In the genomic region with DNA sequence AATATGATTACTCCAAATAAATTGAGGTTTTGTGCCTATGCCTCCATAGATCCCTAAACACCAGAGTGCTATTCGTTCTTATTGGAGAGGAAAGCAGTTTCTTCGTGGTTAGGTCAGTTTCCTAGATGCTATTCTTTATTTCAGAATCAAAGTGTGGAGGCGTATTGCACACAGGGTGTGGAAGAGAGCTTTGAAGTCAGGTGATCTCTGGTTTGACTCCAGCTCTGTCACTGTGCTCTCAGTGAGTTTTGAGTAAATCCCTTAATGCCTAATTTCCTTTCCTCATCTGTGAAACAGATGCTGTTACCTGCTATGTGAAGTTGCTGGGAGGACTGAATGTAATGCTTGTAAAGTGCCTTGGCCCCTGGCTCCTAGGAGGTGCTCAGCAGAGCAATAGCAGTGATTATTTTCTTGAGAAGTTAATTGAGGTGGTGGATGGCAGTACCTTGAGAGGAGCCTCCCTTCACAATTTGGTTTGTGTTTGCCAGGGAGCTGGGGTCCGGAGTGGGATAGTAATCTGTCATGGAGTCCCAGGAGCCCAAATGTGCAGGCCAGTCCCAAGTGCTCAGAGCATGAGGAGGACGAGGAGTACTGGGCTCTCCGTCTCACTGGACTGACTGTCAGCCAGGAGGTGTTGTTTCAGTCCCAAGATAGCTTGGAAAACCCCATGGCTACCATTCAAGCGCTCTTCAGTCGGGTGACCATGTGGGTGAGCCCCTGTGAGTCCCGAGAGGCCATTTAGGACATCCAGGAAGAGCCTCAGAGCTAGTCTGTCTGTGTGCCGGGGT, we compare ENCODE assay signal across 18 cellular contexts. TPM values are rescaled to one million over a fixed set of nuclear protein-coding genes. Genes with fewer than 3 reads are reported as not detected.
DNase-seq lines count a peak whose midpoint lies in the region; ATAC-seq and TF ChIP-seq lines count a peak whose summit lies in the region.
"Had no signal": no experiment of that assay in that cellular context is flagged by ENCODE, and none has a peak within 500 bp of the region (broad histone marks: within the 10 kb centered on the region; RNA-seq: fewer than 3 reads in every experiment).

No MANE protein-coding gene starts in this region.

- H3K4me3 ChIP-seq in WERI-Rb-1 (ENCODE audit: low read depth, low read length) (peak overlapping the region; percentile 33), osteoblast (ENCODE audit: insufficient read depth, low read length) (no peak overlapping the region)
- H3K4me3 ChIP-seq: lung had no signal

- peaks cover 14% of the 10 kb centered on the region for H3K4me1 ChIP-seq in osteoblast (ENCODE audit: insufficient read depth, low read length)

- H3K36me3 ChIP-seq in WERI-Rb-1 = peaks cover 31% of the 10 kb centered on the region
- peaks cover 11% of the 10 kb centered on the region for H3K36me3 ChIP-seq in osteoblast (ENCODE audit: insufficient read depth, low read length)

- peak overlapping the region; percentile 16 for H2AFZ ChIP-seq in osteoblast (ENCODE audit: low read length)

- H3K27me3 ChIP-seq in WERI-Rb-1 (ENCODE audit: insufficient read depth, low read depth, severe bottlenecking) = no peaks in the 10 kb centered on the region
- no peaks in the 10 kb centered on the region for H3K27me3 ChIP-seq in osteoblast (ENCODE audit: insufficient read depth, low read length)

- TF ChIP-seq CTCF in WERI-Rb-1 (IDR thresholded peaks at IDR 0.05; ENCODE audit: low read depth, low read length) (no peak), osteoblast (IDR thresholded peaks at IDR 0.05; ENCODE audit: extremely low read depth, low read depth, low read length) (no peak), endothelial cell (IDR thresholded peaks at IDR 0.05; ENCODE audit: unreplicated experiment) (no peak)

- H3K27ac ChIP-seq in WERI-Rb-1 (peak overlapping the region; percentile 96), osteoblast (ENCODE audit: low read depth, low read length) (no peak overlapping the region)

- H3K4me2 ChIP-seq in osteoblast (ENCODE audit: insufficient read depth, low read length) = no peak overlapping the region

- H3K36me3 Mint-ChIP-seq in activated CD4-positive, alpha-beta T cell treated with anti-CD3 and anti-CD28 coated beads, Interleukin-2, amount 10 ng/mL, durations not matched to agents 24 days and 14 days (ENCODE audit: low read depth) = peaks cover 37% of the 10 kb centered on the region
- H3K36me3 Mint-ChIP-seq in activated T-helper 1 cell treated with anti-CD3 and anti-CD28 coated beads, Interleukin-12 subunit alpha, Interleukin-12 subunit beta, Interleukin-2, Interleukin-4 antibody, amounts not matched to agents 30 ng/mL and 10 ng/mL and 1 ng/mL, durations not matched to agents 14 hours and 24 hours and 36 hours (ENCODE audit: low read depth) = peaks cover 29% of the 10 kb centered on the region
- H3K36me3 Mint-ChIP-seq in endothelial cell (ENCODE audit: low read depth, unreplicated experiment) = peaks cover 17% of the 10 kb centered on the region

- no peak overlapping the region for H3K4me3 Mint-ChIP-seq in activated CD4-positive, alpha-beta T cell treated with anti-CD3 and anti-CD28 coated beads, Interleukin-2, amount 10 ng/mL, durations not matched to agents 24 days and 14 days
- H3K4me3 Mint-ChIP-seq in activated T-helper 1 cell treated with anti-CD3 and anti-CD28 coated beads, Interleukin-12 subunit alpha, Interleukin-12 subunit beta, Interleukin-2, Interleukin-4 antibody, amounts not matched to agents 30 ng/mL and 10 ng/mL and 1 ng/mL, durations not matched to agents 14 hours and 24 hours and 36 hours = no peak overlapping the region
- H3K4me3 Mint-ChIP-seq in endothelial cell (ENCODE audit: unreplicated experiment) = no peak overlapping the region
- H3K4me3 Mint-ChIP-seq: activated CD4-positive, alpha-beta memory T cell treated with anti-CD3 and anti-CD28 coated beads for 36 hours; activated naive CD4-positive, alpha-beta T cell treated with anti-CD3 and anti-CD28 coated beads, Interleukin-2, amount 10 ng/mL, durations not matched to agents 7 days and 5 days; neural crest cell had no signal

- no peaks in the 10 kb centered on the region for H3K9me3 ChIP-seq in WERI-Rb-1 (ENCODE audit: severe bottlenecking)
- no peaks in the 10 kb centered on the region for H3K9me3 ChIP-seq in osteoblast (ENCODE audit: low read depth, low read length)

- H4K20me1 ChIP-seq in osteoblast (ENCODE audit: insufficient read depth, low read length) = no peaks in the 10 kb centered on the region

- no peak for DNase-seq in activated CD4-positive, alpha-beta T cell treated with anti-CD3 and anti-CD28 coated beads, Interleukin-2, amount 10 ng/mL, durations not matched to agents 24 days and 14 days
- no peak for DNase-seq in activated CD4-positive, alpha-beta T cell treated with anti-CD3 and anti-CD28 coated beads, Interleukin-2, amount 50 U/mL, for 4 hours
- DNase-seq in WERI-Rb-1 (peak; percentile 78), osteoblast (ENCODE audit: insufficient read length, low spot score, missing footprints) (no peak), endothelial cell (ENCODE audit: low spot score) (no peak), foreskin melanocyte (no peak)
- DNase-seq in activated T-helper 1 cell treated with anti-CD3 and anti-CD28 coated beads, Interleukin-12 subunit alpha, Interleukin-12 subunit beta, Interleukin-2, Interleukin-4 antibody, amounts not matched to agents 30 ng/mL and 10 ng/mL and 1 ng/mL, durations not matched to agents 14 hours and 24 hours and 36 hours (ENCODE audit: low spot score) = no peak
- DNase-seq: 8988T; activated CD4-positive, alpha-beta memory T cell treated with anti-CD3 and anti-CD28 coated beads for 36 hours; activated naive CD4-positive, alpha-beta T cell treated with anti-CD3 and anti-CD28 coated beads, Interleukin-2, amount 10 ng/mL, durations not matched to agents 7 days and 5 days; caudate nucleus; hypothalamus; NCI-H2029 treated with DMSO at 0.1 percent for 48 hours; NCI-H748 treated with DMSO at 0.1 percent for 48 hours; substantia nigra had no signal

- no peaks in the 10 kb centered on the region for H3K79me2 ChIP-seq in osteoblast (ENCODE audit: insufficient read depth, low read length)

- intact Hi-C loops in activated CD4-positive, alpha-beta T cell treated with anti-CD3 and anti-CD28 coated beads, Interleukin-2, amount 10 ng/mL, durations not matched to agents 24 days and 14 days (cut with micrococcal nuclease) = no loop called here
- intact Hi-C loops in activated T-helper 1 cell treated with anti-CD3 and anti-CD28 coated beads, Interleukin-12 subunit alpha, Interleukin-12 subunit beta, Interleukin-2, Interleukin-4 antibody, amounts not matched to agents 30 ng/mL and 10 ng/mL and 1 ng/mL, durations not matched to agents 14 hours and 24 hours and 36 hours (cut with micrococcal nuclease) = no loop called here

- H3K4me1 Mint-ChIP-seq in activated CD4-positive, alpha-beta T cell treated with anti-CD3 and anti-CD28 coated beads, Interleukin-2, amount 10 ng/mL, durations not matched to agents 24 days and 14 days = peaks cover 18% of the 10 kb centered on the region
- H3K4me1 Mint-ChIP-seq in activated T-helper 1 cell treated with anti-CD3 and anti-CD28 coated beads, Interleukin-12 subunit alpha, Interleukin-12 subunit beta, Interleukin-2, Interleukin-4 antibody, amounts not matched to agents 30 ng/mL and 10 ng/mL and 1 ng/mL, durations not matched to agents 14 hours and 24 hours and 36 hours (ENCODE audit: low read depth) = peaks cover 23% of the 10 kb centered on the region
- H3K4me1 Mint-ChIP-seq in endothelial cell (ENCODE audit: unreplicated experiment) = peaks cover 14% of the 10 kb centered on the region

- peak; percentile 46 for ATAC-seq in GM21786 (IDR thresholded peaks at IDR 0.05; ENCODE audit: unreplicated experiment)

- peak overlapping the region; percentile 20 for H3K27ac Mint-ChIP-seq in activated CD4-positive, alpha-beta T cell treated with anti-CD3 and anti-CD28 coated beads, Interleukin-2, amount 10 ng/mL, durations not matched to agents 24 days and 14 days
- no peak overlapping the region for H3K27ac Mint-ChIP-seq in activated T-helper 1 cell treated with anti-CD3 and anti-CD28 coated beads, Interleukin-12 subunit alpha, Interleukin-12 subunit beta, Interleukin-2, Interleukin-4 antibody, amounts not matched to agents 30 ng/mL and 10 ng/mL and 1 ng/mL, durations not matched to agents 14 hours and 24 hours and 36 hours
- H3K27ac Mint-ChIP-seq in endothelial cell (ENCODE audit: unreplicated experiment) = no peak overlapping the region
- H3K27ac Mint-ChIP-seq: activated CD4-positive, alpha-beta memory T cell treated with anti-CD3 and anti-CD28 coated beads for 36 hours; activated naive CD4-positive, alpha-beta T cell treated with anti-CD3 and anti-CD28 coated beads, Interleukin-2, amount 10 ng/mL, durations not matched to agents 7 days and 5 days had no signal

- H3K9me3 Mint-ChIP-seq in activated CD4-positive, alpha-beta T cell treated with anti-CD3 and anti-CD28 coated beads, Interleukin-2, amount 10 ng/mL, durations not matched to agents 24 days and 14 days = no peaks in the 10 kb centered on the region
- H3K9me3 Mint-ChIP-seq in activated T-helper 1 cell treated with anti-CD3 and anti-CD28 coated beads, Interleukin-12 subunit alpha, Interleukin-12 subunit beta, Interleukin-2, Interleukin-4 antibody, amounts not matched to agents 30 ng/mL and 10 ng/mL and 1 ng/mL, durations not matched to agents 14 hours and 24 hours and 36 hours = no peaks in the 10 kb centered on the region
- no peaks in the 10 kb centered on the region for H3K9me3 Mint-ChIP-seq in endothelial cell (ENCODE audit: unreplicated experiment)
- H3K9me3 Mint-ChIP-seq: activated CD4-positive, alpha-beta memory T cell treated with anti-CD3 and anti-CD28 coated beads for 36 hours; activated naive CD4-positive, alpha-beta T cell treated with anti-CD3 and anti-CD28 coated beads, Interleukin-2, amount 10 ng/mL, durations not matched to agents 7 days and 5 days; neural crest cell had no signal

- H3K27me3 Mint-ChIP-seq in activated CD4-positive, alpha-beta T cell treated with anti-CD3 and anti-CD28 coated beads, Interleukin-2, amount 10 ng/mL, durations not matched to agents 24 days and 14 days = no peaks in the 10 kb centered on the region
- no peaks in the 10 kb centered on the region for H3K27me3 Mint-ChIP-seq in activated T-helper 1 cell treated with anti-CD3 and anti-CD28 coated beads, Interleukin-12 subunit alpha, Interleukin-12 subunit beta, Interleukin-2, Interleukin-4 antibody, amounts not matched to agents 30 ng/mL and 10 ng/mL and 1 ng/mL, durations not matched to agents 14 hours and 24 hours and 36 hours (ENCODE audit: insufficient read depth)
- H3K27me3 Mint-ChIP-seq in endothelial cell (ENCODE audit: unreplicated experiment) = peaks cover 1% of the 10 kb centered on the region
- H3K27me3 Mint-ChIP-seq: activated CD4-positive, alpha-beta memory T cell treated with anti-CD3 and anti-CD28 coated beads for 36 hours; activated naive CD4-positive, alpha-beta T cell treated with anti-CD3 and anti-CD28 coated beads, Interleukin-2, amount 10 ng/mL, durations not matched to agents 7 days and 5 days had no signal

RNA-seq across cellular contexts. Expression of a gene that starts 14.9 kb away (rescaled TPM):
- total RNA-seq in activated CD4-positive, alpha-beta T cell treated with anti-CD3 and anti-CD28 coated beads, Interleukin-2, amount 10 ng/mL, durations not matched to agents 24 days and 14 days = 30.0 and 30.5 TPM in 2 replicates
- total RNA-seq in osteoblast (15.6 and 26.5 TPM in 2 replicates), endothelial cell (ENCODE audit: unreplicated experiment) (57.1 TPM)
- 24.5 and 26.8 TPM in 2 replicates for total RNA-seq in activated T-helper 1 cell treated with anti-CD3 and anti-CD28 coated beads, Interleukin-12 subunit alpha, Interleukin-12 subunit beta, Interleukin-2, Interleukin-4 antibody, amounts not matched to agents 30 ng/mL and 10 ng/mL and 1 ng/mL, durations not matched to agents 14 hours and 24 hours and 36 hours
